In the genomic region with DNA sequence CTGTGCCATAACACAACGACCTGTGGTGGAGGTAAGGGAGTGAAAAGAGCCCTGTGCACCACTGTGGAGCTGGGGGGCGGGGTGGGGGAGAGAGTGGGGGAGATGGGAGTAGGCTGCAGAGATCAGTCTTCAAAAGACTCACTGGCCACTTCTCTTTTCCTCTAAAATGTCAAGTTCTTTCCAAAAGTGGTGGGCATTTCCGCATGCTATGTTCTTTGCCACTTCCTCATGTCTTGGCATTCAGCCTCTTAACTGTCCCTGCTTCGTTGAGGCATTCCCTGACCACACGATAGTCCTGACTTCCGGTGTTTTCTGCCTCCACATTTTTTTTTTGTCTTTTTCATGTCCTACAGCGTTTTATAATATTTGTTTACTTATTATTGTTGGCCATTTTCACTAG, we compare ENCODE assay signal across 23 cellular contexts. TPM values are rescaled to one million over a fixed set of nuclear protein-coding genes. Genes with fewer than 3 reads are reported as not detected.
"Had no signal": no experiment of that assay in that cellular context is flagged by ENCODE, and none has a peak within 500 bp of the region (broad histone marks: within the 10 kb centered on the region; RNA-seq: fewer than 3 reads in every experiment).

No MANE protein-coding gene starts in this region.

- H3K27ac ChIP-seq: colonic mucosa, esophagus squamous epithelium, gastrocnemius medialis, parathyroid adenoma, thoracic aorta, upper lobe of left lung had no signal

- ATAC-seq: activated T-cell treated with anti-CD3 and anti-CD28 coated beads, Interleukin-2, amount 50 U/mL, for 4 hours; gastrocnemius medialis; left ventricle myocardium superior; right cardiac atrium had no signal

- H3K36me3 ChIP-seq: colonic mucosa, esophagus squamous epithelium, gastrocnemius medialis, thoracic aorta, upper lobe of left lung had no signal

- H3K4me1 ChIP-seq: colonic mucosa, parathyroid adenoma had no signal

- DNase-seq: activated B cell treated with CpG ODN at 0.5 μM for 24 hours; activated CD4-positive, alpha-beta T cell treated with anti-CD3 and anti-CD28 coated beads for 4 hours; activated CD4-positive, alpha-beta T cell treated with anti-CD3 and anti-CD28 coated beads, Interleukin-2, amount 50 U/mL, for 48 hours; activated CD8-positive, alpha-beta memory T cell treated with anti-CD3 and anti-CD28 coated beads, Interleukin-2, amount 50 U/mL, for 48 hours; activated naive CD4-positive, alpha-beta T cell treated with Interleukin-2 at 50 U/mL for 16 hours; activated naive CD8-positive, alpha-beta T cell treated with anti-CD3 and anti-CD28 coated beads for 36 hours; activated T-cell treated with anti-CD3 and anti-CD28 coated beads, Interleukin-2, amount 50 U/mL, for 4 hours; colonic mucosa; endodermal cell; esophagus squamous epithelium; gastrocnemius medialis; head of caudate nucleus; left ventricle myocardium superior; nephron progenitor cell; nucleus accumbens; right cardiac atrium; stimulated activated CD4-positive, alpha-beta T cell treated with anti-CD3 and anti-CD28 coated beads, Interleukin-2, amount 100 ng/mL, for 24 hours; stimulated activated CD8-positive, alpha-beta memory T cell treated with anti-CD3 and anti-CD28 coated beads, Interleukin-4, amount 100 ng/mL, for 48 hours; stimulated activated naive CD4-positive, alpha-beta T cell; upper lobe of left lung had no signal

- H3K9me3 ChIP-seq: colonic mucosa, esophagus squamous epithelium, gastrocnemius medialis, thoracic aorta, upper lobe of left lung had no signal

- H3K4me3 ChIP-seq: colonic mucosa, esophagus squamous epithelium, gastrocnemius medialis, thoracic aorta, upper lobe of left lung had no signal

RNA-seq across cellular contexts. Expression of gene PPP2R2B, which starts 2.4 kb away (rescaled TPM):
- total RNA-seq: activated B cell treated with CpG ODN at 0.5 μM for 24 hours, pulmonary artery endothelial cell had no signal
